12 cellular contexts compared by ENCODE assay signal in the genomic region with DNA sequence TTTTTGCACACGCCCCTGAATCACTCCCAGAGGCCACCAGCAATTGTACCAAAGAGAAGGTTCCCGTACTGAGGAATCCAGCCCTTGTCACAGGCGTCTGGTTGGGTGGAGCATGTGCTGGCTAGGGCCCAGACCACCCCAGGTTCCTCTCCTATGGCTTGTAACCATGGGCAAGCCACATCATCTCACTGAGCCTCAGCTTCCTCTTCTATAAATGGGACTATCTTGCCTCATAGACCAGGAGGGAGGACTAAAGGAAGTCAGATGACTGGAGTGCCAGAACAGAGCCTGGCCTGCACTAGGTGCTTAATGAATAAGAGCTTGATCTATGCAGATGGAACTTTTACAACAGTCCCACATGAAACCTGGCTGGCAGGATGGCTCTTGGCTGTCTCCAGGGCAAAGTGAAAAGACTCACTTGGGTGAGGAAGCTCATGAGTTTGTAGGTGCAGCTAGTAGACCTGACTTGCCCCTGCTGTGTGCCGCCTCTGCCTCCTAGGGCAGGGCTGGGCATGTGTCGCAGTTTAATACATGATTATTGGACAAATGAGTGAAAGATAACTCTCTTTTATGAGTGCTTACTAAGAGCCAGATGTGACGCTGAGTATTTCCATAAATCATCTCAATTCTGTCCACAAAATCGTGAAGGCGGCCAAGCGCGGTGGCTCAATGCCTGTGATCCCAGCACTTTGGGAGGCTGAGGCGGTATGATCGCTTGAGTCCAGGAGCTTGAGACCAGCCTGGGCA. TPM values are rescaled to one million over a fixed set of nuclear protein-coding genes. Genes with fewer than 3 reads are reported as not detected.
A peak's percentile ranks its signal among the peaks of the same experiment; 100 is the strongest.
DNase-seq lines count a peak whose midpoint lies in the region; ATAC-seq and TF ChIP-seq lines count a peak whose summit lies in the region.
"Had no signal": no experiment of that assay in that cellular context is flagged by ENCODE, and none has a peak within 500 bp of the region (broad histone marks: within the 10 kb centered on the region; RNA-seq: fewer than 3 reads in every experiment).

No MANE protein-coding gene starts in this region.

- DNase-seq in KG1 (lab: John Stamatoyannopoulos, UW) (peak; percentile 46), adrenal gland (peak in 4 of 7 donors; percentile 17 to 77 (median 70)), left lobe of liver (ENCODE audit: low spot score) (no peak), NCI-H2171 treated with DMSO at 0.1 percent for 48 hours (lab: John Stamatoyannopoulos, UW) (no peak), middle frontal gyrus (ENCODE audit: extremely low spot score, low spot score) (no peak)
- DNase-seq in stimulated activated CD8-positive, alpha-beta memory T cell treated with anti-CD3 and anti-CD28 coated beads, Interleukin-4, amount 100 ng/mL, for 48 hours = no peak
- DNase-seq: activated CD4-positive, alpha-beta T cell treated with anti-CD3 and anti-CD28 coated beads, Interleukin-2, amount 50 U/mL, for 1 hour; effector CD8-positive, alpha-beta T cell; NCI-H226; stimulated activated naive CD4-positive, alpha-beta T cell treated with Interleukin-2 at 50 U/mL for 16 hours had no signal

- H3K27ac ChIP-seq in adrenal gland = peak overlapping the region in 3 of 5 donors; percentile 55 to 76 (median 69)
- peak overlapping the region; percentile 61 for H3K27ac ChIP-seq in subcutaneous abdominal adipose tissue (ENCODE audit: low read depth, low read length)

- no peak for TF ChIP-seq POLR2A in adrenal gland (IDR thresholded peaks at IDR 0.05)

- whole genome bisulfite sequencing in adrenal gland, 4 donors = 68 to 87% (median 79%) methylated on average over 11 to 12 of the region's 12 CpGs

- H3K4me1 ChIP-seq in adrenal gland (replicated peaks in 1 of 2) (peaks cover 15 to 44% of the 10 kb centered on the region in 2 donors), subcutaneous abdominal adipose tissue (ENCODE audit: control insufficient read depth in 5 of 5, insufficient read depth in 5 of 5, low read length in 5 of 5) (peaks cover 8 to 36% (median 32%) of the 10 kb centered on the region in 5 donors)

- H3K36me3 ChIP-seq in adrenal gland (replicated peaks in 1 of 2) (peaks cover 0 to 45% of the 10 kb centered on the region in 2 donors), subcutaneous abdominal adipose tissue (ENCODE audit: control insufficient read depth in 5 of 5, insufficient read depth in 5 of 5, low read length in 5 of 5) (peaks cover 13 to 56% (median 37%) of the 10 kb centered on the region in 5 donors)

- no peak for TF ChIP-seq CTCF in adrenal gland (IDR thresholded peaks at IDR 0.05)

- H3K9me3 ChIP-seq in adrenal gland (replicated peaks in 1 of 3) (no peaks in the 10 kb centered on the region), subcutaneous abdominal adipose tissue (ENCODE audit: control insufficient read depth in 5 of 5, low read length in 5 of 5) (no peaks in the 10 kb centered on the region)

- peak; percentile 46 for ATAC-seq in left lobe of liver
- ATAC-seq in GM21825 (IDR thresholded peaks at IDR 0.05; ENCODE audit: unreplicated experiment) = no peak

- intact Hi-C loops in adrenal gland (cut with DNase I) = loop anchor here in 1 of 2 donors (10.0 kb wide), 1 partner anchor 269 kb away; no protein-coding TSS in a partner anchor

- H3K4me3 ChIP-seq in adrenal gland (no peak overlapping the region), subcutaneous abdominal adipose tissue (ENCODE audit: low read depth in 1 of 5, low read length in 5 of 5) (no peak overlapping the region)

- H3K27me3 ChIP-seq in adrenal gland (no peaks in the 10 kb centered on the region), subcutaneous abdominal adipose tissue (ENCODE audit: control insufficient read depth in 5 of 5, insufficient read depth in 4 of 5, low read length in 5 of 5) (no peaks in the 10 kb centered on the region)

- H3K9ac ChIP-seq in subcutaneous abdominal adipose tissue (ENCODE audit: low read length in 5 of 5) = peak overlapping the region in 2 of 5 donors; percentile 3 to 11

RNA-seq across cellular contexts. Expression of gene CTSH, which starts 29.3 kb away (rescaled TPM):
- total RNA-seq in adrenal gland (100 to 1,000 TPM in 7 of 8 donors, 10 to 100 TPM in 1; 74.6 to 303 (median 155) TPM), left lobe of liver (38.5 TPM)
- polyA plus RNA-seq in adrenal gland = 100 to 1,000 TPM in 1 of 3 donors, 10 to 100 TPM in 2; 71.2 to 156 (median 89.7) TPM

RNA-seq across cellular contexts. Expression of gene MORF4L1, which starts 42.8 kb away (rescaled TPM):
- total RNA-seq in adrenal gland (100 to 1,000 TPM; 190 to 389 (median 342) TPM), left lobe of liver (96.5 TPM)
- polyA plus RNA-seq in adrenal gland = 100 to 1,000 TPM in 2 of 3 donors, 10 to 100 TPM in 1; 99.8 to 935 (median 228) TPM

Comparison
In these comparisons a context has a peak if more than half of its experiments do, and no peak if none do; other contexts are left out.
1. DNase-seq: peak in KG1 (single experiment) and adrenal gland (4 of 7); none in left lobe of liver (single experiment), stimulated activated CD8-positive, alpha-beta memory T cell treated with anti-CD3 and anti-CD28 coated beads, Interleukin-4, amount 100 ng/mL, for 48 hours (single experiment), NCI-H2171 treated with DMSO at 0.1 percent for 48 hours (single experiment) and middle frontal gyrus (single experiment).